8 cellular contexts compared by ENCODE assay signal in genomic region chr19:2949939-2950285, GRCh38. TPM values are rescaled to one million over a fixed set of nuclear protein-coding genes. Genes with fewer than 3 reads are reported as not detected.
A peak's percentile ranks its signal among the peaks of the same experiment; 100 is the strongest.
DNase-seq lines count a peak whose midpoint lies in the region; ATAC-seq and TF ChIP-seq lines count a peak whose summit lies in the region.

No MANE protein-coding gene starts in this region.

- ATAC-seq in HG02973 (IDR thresholded peaks at IDR 0.05; ENCODE audit: unreplicated experiment): peak; percentile 7

- DNase-seq in GM06990 (ENCODE audit: extremely low read depth, insufficient read length) (no peak), esophagus muscularis mucosa (ENCODE audit: extremely low spot score) (no peak), nephron progenitor cell (peak; percentile 18), amygdala (lab: John Stamatoyannopoulos, UW) (no peak), NCI-H345 treated with DMSO at 0.1 percent for 48 hours (lab: John Stamatoyannopoulos, UW; ENCODE audit: unreplicated experiment) (no peak), G401 (ENCODE audit: low spot score) (no peak)

- H3K27me3 ChIP-seq in GM06990 (replicated peaks; ENCODE audit: control insufficient read depth, insufficient read depth, low read length): no peaks in the 10 kb centered on the region
- H3K27me3 ChIP-seq in SU-DHL-6 (ENCODE audit: low read length): no peaks in the 10 kb centered on the region
- no peaks in the 10 kb centered on the region for H3K27me3 ChIP-seq in esophagus muscularis mucosa

- TF ChIP-seq CTCF in GM06990 (IDR thresholded peaks at IDR 0.05; ENCODE audit: insufficient read depth, low read length, poor library complexity, severe bottlenecking) (no peak), SU-DHL-6 (IDR thresholded peaks at IDR 0.05; ENCODE audit: insufficient read depth, low read length, poor library complexity, severe bottlenecking) (no peak), esophagus muscularis mucosa (IDR thresholded peaks at IDR 0.05) (no peak), nephron progenitor cell (IDR thresholded peaks at IDR 0.05) (no peak)

- peak overlapping the region; percentile 64 for H3K4me2 ChIP-seq in SU-DHL-6 (ENCODE audit: low read depth, low read length, poor library complexity, severe bottlenecking)

- no peaks in the 10 kb centered on the region for H3K9me2 ChIP-seq in SU-DHL-6 (replicated peaks; ENCODE audit: insufficient read depth, low read length)

- H3K27ac ChIP-seq in SU-DHL-6 (ENCODE audit: low read depth, low read length) (peak overlapping the region; percentile 43), esophagus muscularis mucosa (replicated peaks in 1 of 4) (peak overlapping the region; percentile 90 to 95 (median 94))

- in situ Hi-C loops in G401 (cut with HindIII; ENCODE audit: low sequenced_read_pairs): no loop called here

- H2AFZ ChIP-seq in SU-DHL-6 (ENCODE audit: low read depth, low read length, severe bottlenecking): peak overlapping the region; percentile 46

- peak overlapping the region; percentile 87 for H3K4me3 ChIP-seq in GM06990 (replicated peaks; ENCODE audit: low read depth, low read length)
- H3K4me3 ChIP-seq in SU-DHL-6 (ENCODE audit: insufficient read depth, low read length, poor library complexity, severe bottlenecking): peak overlapping the region; percentile 73
- H3K4me3 ChIP-seq in esophagus muscularis mucosa: peak overlapping the region; percentile 55 to 85 (median 80)

- intact Hi-C loops in esophagus muscularis mucosa (cut with DNase I): loop anchor here (5.0 kb wide), 1 partner anchor 212 kb away; no protein-coding TSS in a partner anchor

- peaks cover 16% of the 10 kb centered on the region for H3K36me3 Mint-ChIP-seq in nephron progenitor cell (ENCODE audit: low read depth)

- peaks cover 20 to 37% (median 31%) of the 10 kb centered on the region in 4 donors for H3K4me1 ChIP-seq in esophagus muscularis mucosa

- H3K27ac Mint-ChIP-seq in nephron progenitor cell: peak overlapping the region; percentile 98

- no peak for TF ChIP-seq EP300 in esophagus muscularis mucosa (IDR thresholded peaks at IDR 0.05)

- no peak for TF ChIP-seq POLR2A in esophagus muscularis mucosa (IDR thresholded peaks at IDR 0.05; ENCODE audit: low read depth)

- no peaks in the 10 kb centered on the region for H3K9me3 ChIP-seq in SU-DHL-6 (ENCODE audit: insufficient read depth, low read length)
- H3K9me3 ChIP-seq in esophagus muscularis mucosa: no peaks in the 10 kb centered on the region

- H3K9ac ChIP-seq in SU-DHL-6 (ENCODE audit: low read length): peak overlapping the region; percentile 76

- H3K79me2 ChIP-seq in SU-DHL-6 (ENCODE audit: insufficient read depth, low read length): peaks cover 10% of the 10 kb centered on the region

- H3K4me1 Mint-ChIP-seq in nephron progenitor cell: peaks cover 18% of the 10 kb centered on the region

- peak overlapping the region; percentile 98 for H3K4me3 Mint-ChIP-seq in nephron progenitor cell

- H3K27me3 Mint-ChIP-seq in nephron progenitor cell (ENCODE audit: low read depth, poor library complexity): peaks cover 15% of the 10 kb centered on the region

- 0 out of 2 replicates have a peak, but pooled peaks cover 2% of the 10 kb centered on the region for H3F3A ChIP-seq in SU-DHL-6 (ENCODE audit: insufficient read depth)

- WGBS in esophagus muscularis mucosa: 1% methylated on average over 11 of the region's 11 CpGs

- no peaks in the 10 kb centered on the region for H4K20me1 ChIP-seq in SU-DHL-6 (ENCODE audit: low read depth, low read length)

- H3K36me3 ChIP-seq in GM06990 (ENCODE audit: control insufficient read depth, insufficient read depth, low read length) (no peaks in the 10 kb centered on the region), SU-DHL-6 (ENCODE audit: low read length) (no peaks in the 10 kb centered on the region), esophagus muscularis mucosa (no peaks in the 10 kb centered on the region)

- no peaks in the 10 kb centered on the region for H3K9me3 Mint-ChIP-seq in nephron progenitor cell

RNA-seq across cellular contexts. Expression of gene ZNF77, which starts 5.1 kb away (rescaled TPM):
- 1 to 10 TPM; 2.5 to 4.2 (median 3.0) TPM for total RNA-seq in esophagus muscularis mucosa
- 6.5 and 7.1 TPM in 2 replicates for total RNA-seq in G401 (2014; rRNA removed; shearing (Covaris generic))

RNA-seq across cellular contexts. Expression of gene TLE6, which starts 27.5 kb away (rescaled TPM):
- total RNA-seq in esophagus muscularis mucosa: 1 to 10 TPM in 1 of 4 donors, under 1 TPM in 2, not detected in 1; 0.75 to 1.2 (median 0.91) TPM
- 2.7 and 10.4 TPM in 2 replicates for total RNA-seq in G401 (2014; rRNA removed; shearing (Covaris generic))

RNA-seq across cellular contexts. Expression of gene ZNF57, which starts 49.2 kb away (rescaled TPM):
- 1 to 10 TPM; 2.2 to 3.6 (median 2.3) TPM for total RNA-seq in esophagus muscularis mucosa
- total RNA-seq in G401 (2014; rRNA removed; shearing (Covaris generic)): 12.0 and 20.8 TPM in 2 replicates
